Comparison of ENCODE assay signal across 25 cellular contexts in the genomic region with DNA sequence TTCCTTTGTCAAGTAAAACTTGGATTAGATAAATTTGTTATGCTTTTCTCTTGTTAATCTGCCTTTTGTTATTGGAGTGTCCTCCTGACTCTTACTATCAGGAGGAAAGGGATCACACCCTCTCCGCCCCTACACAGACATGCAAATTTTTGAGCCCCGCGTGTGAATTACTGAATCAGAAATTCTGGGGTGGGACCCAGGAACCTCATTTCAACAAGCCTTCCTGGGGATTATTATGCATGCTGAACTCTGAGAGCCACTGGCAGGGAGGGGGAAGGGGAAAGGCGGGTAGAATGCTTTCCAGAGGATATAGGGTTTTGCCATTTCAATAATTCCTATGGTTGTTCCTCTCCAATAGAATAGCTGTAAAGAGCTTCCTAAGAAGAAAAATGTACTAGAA. TPM values are rescaled to one million over a fixed set of nuclear protein-coding genes. Genes with fewer than 3 reads are reported as not detected.
"Had no signal": no experiment of that assay in that cellular context is flagged by ENCODE, and none has a peak within 500 bp of the region (broad histone marks: within the 10 kb centered on the region; RNA-seq: fewer than 3 reads in every experiment).

No MANE protein-coding gene starts in this region.

- H3K36me3 ChIP-seq: brain microvascular endothelial cell, esophagus squamous epithelium, gastrocnemius medialis, neutrophil, ovary, prostate gland, spleen, thyroid gland, upper lobe of right lung, WERI-Rb-1 had no signal

- DNase-seq: activated CD4-positive, alpha-beta T cell treated with anti-CD3 and anti-CD28 coated beads for 1 hour; activated gamma-delta T cell treated with Interleukin-2 at 50 U/mL for 16 hours; activated T-cell treated with anti-CD3 and anti-CD28 coated beads, Interleukin-2, amount 50 U/mL, for 1 hour; brain microvascular endothelial cell; caudate nucleus; effector memory CD8-positive, alpha-beta T cell; esophagus squamous epithelium; gastrocnemius medialis; hippocampal formation; immature natural killer cell; left ventricle myocardium superior; mammary epithelial cell; natural killer cell; ovary; spleen; stimulated activated CD4-positive, alpha-beta T cell treated with anti-CD3 and anti-CD28 coated beads, Interleukin-4, amount 100 ng/mL, for 1 hour; stimulated activated naive CD4-positive, alpha-beta T cell; T-cell; thyroid gland; upper lobe of right lung; WERI-Rb-1 had no signal

- H3K27ac ChIP-seq: brain microvascular endothelial cell, esophagus squamous epithelium, gastrocnemius medialis, neutrophil, ovary, prostate gland, spleen, thyroid gland, upper lobe of right lung, WERI-Rb-1 had no signal

- H3K4me3 ChIP-seq: esophagus squamous epithelium, gastrocnemius medialis, ovary, prostate gland, spleen, thyroid gland, upper lobe of right lung had no signal

- H3K4me1 ChIP-seq: esophagus squamous epithelium, gastrocnemius medialis, prostate gland, thyroid gland, upper lobe of right lung had no signal

- H3K9me3 ChIP-seq: esophagus squamous epithelium, gastrocnemius medialis, neutrophil, ovary, prostate gland, spleen, thyroid gland, upper lobe of right lung had no signal

- H3K27me3 ChIP-seq: brain microvascular endothelial cell, gastrocnemius medialis, neutrophil, ovary, thyroid gland, upper lobe of right lung had no signal

- ATAC-seq: effector memory CD8-positive, alpha-beta T cell; gastrocnemius medialis; left ventricle myocardium superior; natural killer cell; T-cell; upper lobe of right lung had no signal

RNA-seq across cellular contexts. Expression of gene NANOGNB, which starts 6.7 kb away (rescaled TPM):
- polyA plus RNA-seq: adipose tissue, aorta, immature natural killer cell, mammary epithelial cell, ovary, spleen had no signal

RNA-seq across cellular contexts. Expression of gene CLEC4C, which starts 11.2 kb away (rescaled TPM):
- polyA plus RNA-seq: adipose tissue, aorta, mammary epithelial cell had no signal

RNA-seq across cellular contexts. Expression of gene NANOG, which starts 30.9 kb away (rescaled TPM):
- polyA plus RNA-seq: adipose tissue, aorta, immature natural killer cell, mammary epithelial cell had no signal

RNA-seq across cellular contexts. Expression of gene DPPA3, which starts 47.1 kb away (rescaled TPM):
- polyA plus RNA-seq: adipose tissue, aorta, immature natural killer cell, mammary epithelial cell, spleen had no signal
